Comparison of ENCODE assay signal across 9 cellular contexts in the genomic region with DNA sequence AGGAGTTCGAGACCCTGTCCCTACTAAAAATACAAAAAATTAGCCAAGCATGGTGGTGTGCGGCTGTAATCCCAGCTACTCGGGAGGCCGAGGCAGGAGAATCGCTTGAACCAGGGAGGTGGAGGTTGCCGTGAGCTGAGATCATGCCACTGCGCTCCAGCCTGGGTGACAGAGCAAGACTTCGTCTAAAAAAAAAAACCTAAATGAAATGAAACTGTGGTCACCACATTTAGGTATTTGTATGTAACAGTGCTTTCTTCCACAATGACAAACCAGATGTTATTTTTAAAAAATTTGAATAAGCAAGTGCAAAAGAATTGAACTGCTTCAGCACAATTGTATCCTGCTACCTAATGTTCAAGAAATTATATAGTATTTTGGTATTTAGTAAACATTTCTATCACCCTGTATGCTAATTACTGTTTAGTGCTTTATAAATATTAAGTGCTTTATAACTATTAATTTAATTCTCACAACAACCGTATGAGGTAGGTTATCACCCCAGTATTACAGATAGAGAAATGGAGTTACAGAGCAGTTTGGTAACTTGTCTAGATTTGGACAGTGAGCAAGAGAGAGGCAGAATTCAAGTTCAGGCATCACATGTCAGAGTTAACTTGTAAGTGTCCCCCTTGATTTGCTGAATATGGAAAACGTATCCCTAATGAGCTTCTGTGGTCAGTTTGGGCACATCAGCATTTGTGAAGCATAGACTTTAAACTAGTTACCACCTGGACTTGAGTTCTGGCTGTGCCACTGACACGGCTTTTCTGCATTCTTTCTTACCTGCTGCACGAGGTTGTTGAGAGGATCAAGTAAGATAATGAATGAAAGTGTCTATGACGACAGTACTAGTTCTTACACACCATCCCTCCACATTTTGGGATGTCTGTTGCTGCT. TPM values are rescaled to one million over a fixed set of nuclear protein-coding genes. Genes with fewer than 3 reads are reported as not detected.
A peak's percentile ranks its signal among the peaks of the same experiment; 100 is the strongest.
DNase-seq lines count a peak whose midpoint lies in the region; ATAC-seq and FAIRE-seq lines count a peak whose summit lies in the region.
"Had no signal": no experiment of that assay in that cellular context is flagged by ENCODE, and none has a peak within 500 bp of the region (broad histone marks: within the 10 kb centered on the region; RNA-seq: fewer than 3 reads in every experiment).

No MANE protein-coding gene starts in this region.

- H3K79me2 ChIP-seq in mesendoderm (ENCODE audit: control insufficient read depth, insufficient read depth, low read length): peaks cover 72% of the 10 kb centered on the region

- peak overlapping the region; percentile 2 for H3K56ac ChIP-seq in mesendoderm (ENCODE audit: low read length)

- H3K18ac ChIP-seq in mesendoderm (ENCODE audit: low read length): no peak overlapping the region

- ATAC-seq in GM18870 (IDR thresholded peaks at IDR 0.05; ENCODE audit: unreplicated experiment): peak; percentile 90
- peak; percentile 80 for ATAC-seq in GM21737 (IDR thresholded peaks at IDR 0.05; ENCODE audit: unreplicated experiment)
- peak; percentile 72 for ATAC-seq in HG03175 (IDR thresholded peaks at IDR 0.05; ENCODE audit: unreplicated experiment)
- ATAC-seq: heart right ventricle had no signal

- no peak overlapping the region for H4K5ac ChIP-seq in mesendoderm (ENCODE audit: low read length)

- no peak for FAIRE-seq in urothelium cell line (lab: Jason Lieb, UNC)

- no peak overlapping the region for H3K4me2 ChIP-seq in mesendoderm (ENCODE audit: low read length)

- H3K79me1 ChIP-seq in mesendoderm (ENCODE audit: low read length): peaks cover 2% of the 10 kb centered on the region

- no peaks in the 10 kb centered on the region for H3K4me1 ChIP-seq in mesendoderm (ENCODE audit: control insufficient read depth, low read depth, low read length)

- no peak overlapping the region for H3K27ac ChIP-seq in mesendoderm (ENCODE audit: low read depth, low read length)
- H3K27ac ChIP-seq: heart right ventricle had no signal

- H3K4me3 ChIP-seq in mesendoderm (ENCODE audit: low read length): no peak overlapping the region
- H3K4me3 ChIP-seq: heart right ventricle had no signal

- no peak overlapping the region for H2BK15ac ChIP-seq in mesendoderm (replicated peaks; ENCODE audit: low read depth)

- no peak overlapping the region for H4K8ac ChIP-seq in mesendoderm (ENCODE audit: low read depth, low read length)

- WGBS in mesendoderm (ENCODE audit: extremely low coverage, insufficient coverage, low lambda C conversion rate): no CpG with 5 or more reads among the region's 13 CpGs

- H3K4ac ChIP-seq in mesendoderm (ENCODE audit: low read depth, low read length): no peak overlapping the region

- DNase-seq in mesendoderm (no peak), nucleus accumbens (lab: John Stamatoyannopoulos, UW) (no peak), NK-92 (lab: John Stamatoyannopoulos, UW; ENCODE audit: unreplicated experiment) (no peak), urothelium cell line (ENCODE audit: low spot score) (no peak)
- DNase-seq in activated CD4-positive, alpha-beta T cell treated with anti-CD3 and anti-CD28 coated beads, Interleukin-2, amount 50 U/mL, for 1 hour: no peak
- DNase-seq: heart right ventricle had no signal

- no peak overlapping the region for H2BK5ac ChIP-seq in mesendoderm (ENCODE audit: low read length)

- no peak overlapping the region for H2BK120ac ChIP-seq in mesendoderm (ENCODE audit: low read depth, low read length)

- no peak overlapping the region for H3K23ac ChIP-seq in mesendoderm (ENCODE audit: low read length)

- H3K9ac ChIP-seq in mesendoderm (ENCODE audit: low read length): no peak overlapping the region

- no peak overlapping the region for H2AK5ac ChIP-seq in mesendoderm (ENCODE audit: low read length)

- no peaks in the 10 kb centered on the region for H3K36me3 ChIP-seq in mesendoderm (ENCODE audit: control insufficient read depth, insufficient read depth, low read length)
- H3K36me3 ChIP-seq: heart right ventricle had no signal

- H3K27me3 ChIP-seq in mesendoderm (ENCODE audit: insufficient read depth, low read length, poor library complexity): no peaks in the 10 kb centered on the region
- H3K27me3 ChIP-seq: heart right ventricle had no signal

RNA-seq across cellular contexts. Expression of a gene that starts 14.4 kb away (rescaled TPM):
- 17.3 TPM for polyA plus RNA-seq in mesendoderm (2013, experiment 1 of 2)
- polyA plus RNA-seq in mesendoderm (2013, experiment 2 of 2): 16.1 TPM
